ENCODE assay signal across 11 cellular contexts in genomic region chr16:89024546-89024945, GRCh38.
"Had no signal": no experiment of that assay in that cellular context is flagged by ENCODE, and none has a peak within 500 bp of the region (broad histone marks: within the 10 kb centered on the region; RNA-seq: fewer than 3 reads in every experiment).

No MANE protein-coding gene starts in this region.

- H3K27ac Mint-ChIP-seq: nephron had no signal

- DNase-seq: activated CD4-positive, alpha-beta T cell treated with anti-CD3 and anti-CD28 coated beads for 36 hours; activated CD8-positive, alpha-beta memory T cell treated with anti-CD3 and anti-CD28 coated beads for 24 hours; activated effector memory CD4-positive, alpha-beta T cell treated with Interleukin-2 at 50 U/mL for 16 hours; central memory CD4-positive, alpha-beta T cell; cortex of kidney; effector CD8-positive, alpha-beta T cell; substantia nigra; transverse colon had no signal

- H3K4me1 Mint-ChIP-seq: nephron had no signal

- ATAC-seq: activated CD4-positive, alpha-beta T cell treated with anti-CD3 and anti-CD28 coated beads for 36 hours; heart left ventricle; left lobe of liver had no signal

- H3K4me3 Mint-ChIP-seq: activated CD4-positive, alpha-beta T cell treated with anti-CD3 and anti-CD28 coated beads for 36 hours; nephron had no signal
